In genomic region chr20:63794614-63795013, GRCh38 we compare ENCODE assay signal across 20 cellular contexts. TPM values are rescaled to one million over a fixed set of nuclear protein-coding genes. Genes with fewer than 3 reads are reported as not detected.
DNase-seq lines count a peak whose midpoint lies in the region; ATAC-seq, FAIRE-seq and TF ChIP-seq lines count a peak whose summit lies in the region.
"Had no signal": no experiment of that assay in that cellular context is flagged by ENCODE, and none has a peak within 500 bp of the region (broad histone marks: within the 10 kb centered on the region; RNA-seq: fewer than 3 reads in every experiment).

No MANE protein-coding gene starts in this region.

- H3K4me2 ChIP-seq in MM.1S (ENCODE audit: low read depth, low read length) (peak overlapping the region; percentile 30; the same call in 1 of the 2 replicates), H1 (ENCODE audit: insufficient read depth in 1 of 2, low read depth in 2 of 2, low read length in 2 of 2) (no peak overlapping the region)
- H3K4me2 ChIP-seq: A549, SK-N-SH had no signal

- H3K79me2 ChIP-seq in MM.1S (ENCODE audit: low read length) (no peaks in the 10 kb centered on the region), H1 (ENCODE audit: control insufficient read depth in 1 of 2, insufficient read depth in 2 of 2, low read length in 2 of 2) (peaks cover 0 to 17% of the 10 kb centered on the region in 2 experiments; a peak in 1 of 4 replicates)

- no peak overlapping the region for H2AFZ ChIP-seq in MM.1S (ENCODE audit: low read length)
- no peak overlapping the region for H2AFZ ChIP-seq in H1 (ENCODE audit: low read length)

- H4K8ac ChIP-seq in H1 (ENCODE audit: extremely low read depth, insufficient read depth, low read length), result peak overlapping the region; percentile 74; the same call in 1 of the 2 replicates

- no peak for ATAC-seq in natural killer cell treated with Interleukin-12 subunit alpha and Interleukin-12 subunit beta and Interleukin-15 and Interleukin-18, amount 100 ng/mL, for 72 hours
- ATAC-seq in natural killer cell, result no peak
- no peak for ATAC-seq in GM18870 (IDR thresholded peaks at IDR 0.05; ENCODE audit: unreplicated experiment)
- ATAC-seq: CD8-positive, alpha-beta T cell had no signal

- H3K9ac ChIP-seq in MM.1S (ENCODE audit: low read length), result no peak overlapping the region; the same call in 1 of the 2 replicates
- no peak overlapping the region for H3K9ac ChIP-seq in H1 (replicated peaks in 1 of 4; ENCODE audit: extremely low read depth in 1 of 4, low read depth in 3 of 4, low read length in 3 of 4)
- H3K9ac ChIP-seq: SK-N-SH had no signal

- no peak overlapping the region for H3K4me3 Mint-ChIP-seq in natural killer cell treated with Interleukin-12 subunit alpha and Interleukin-12 subunit beta and Interleukin-15 and Interleukin-18, amount 100 ng/mL, for 72 hours
- H3K4me3 Mint-ChIP-seq in natural killer cell (no peak overlapping the region), glutamatergic neuron (ENCODE audit: unreplicated experiment) (no peak overlapping the region)
- H3K4me3 Mint-ChIP-seq: CD8-positive, alpha-beta T cell had no signal

- H2BK120ac ChIP-seq in H1 (replicated peaks; ENCODE audit: low read depth, low read length), result no peak overlapping the region

- no peak overlapping the region for H4K91ac ChIP-seq in H1 (replicated peaks; ENCODE audit: insufficient read length, low read length)

- H3K36me3 Mint-ChIP-seq in natural killer cell treated with Interleukin-12 subunit alpha and Interleukin-12 subunit beta and Interleukin-15 and Interleukin-18, amount 100 ng/mL, for 72 hours, result no peaks in the 10 kb centered on the region
- H3K36me3 Mint-ChIP-seq in natural killer cell (no peaks in the 10 kb centered on the region), glutamatergic neuron (ENCODE audit: unreplicated experiment) (no peaks in the 10 kb centered on the region)
- H3K36me3 Mint-ChIP-seq: CD8-positive, alpha-beta T cell had no signal

- no peak overlapping the region for H3K4me3 ChIP-seq in MM.1S (ENCODE audit: low read length)
- H3K4me3 ChIP-seq in H1 (ENCODE audit: extremely low read depth in 1 of 4, insufficient read depth in 2 of 4, low read depth in 3 of 4, low read length in 4 of 4), result no peak overlapping the region
- H3K4me3 ChIP-seq: A549 had no signal

- H3K27me3 Mint-ChIP-seq in natural killer cell treated with Interleukin-12 subunit alpha and Interleukin-12 subunit beta and Interleukin-15 and Interleukin-18, amount 100 ng/mL, for 72 hours, result peaks cover 0 to 3% of the 10 kb centered on the region in 2 donors
- H3K27me3 Mint-ChIP-seq in natural killer cell (ENCODE audit: low read depth in 2 of 2) (no peaks in the 10 kb centered on the region), glutamatergic neuron (ENCODE audit: unreplicated experiment) (peaks cover 8% of the 10 kb centered on the region)

- H2BK12ac ChIP-seq in H1 (ENCODE audit: low read depth, low read length), result no peak overlapping the region

- H3K4me1 ChIP-seq in MM.1S (ENCODE audit: low read length) (peaks cover 20% of the 10 kb centered on the region), H1 (replicated peaks in 1 of 4; ENCODE audit: control insufficient read depth in 3 of 4, insufficient read depth in 4 of 4, low read length in 3 of 4) (no peaks in the 10 kb centered on the region; a peak in 1 of 7 replicates)
- H3K4me1 ChIP-seq: A549 had no signal

- H2AK5ac ChIP-seq in H1 (ENCODE audit: low read depth, low read length), result no peak overlapping the region

- no peak for TF ChIP-seq RAD21 in H1 (IDR thresholded peaks at IDR 0.05 in 1 of 2, conservative IDR thresholded peaks at IDR 0.05 in 1 of 2; ENCODE audit: low read depth in 2 of 2, low read length in 2 of 2)

- no peak for TF ChIP-seq POLR2A in H1 (IDR thresholded peaks at IDR 0.05; ENCODE audit: control extremely low read depth in 1 of 2, low read depth in 2 of 2, low read length in 2 of 2)

- H3K56ac ChIP-seq in H1 (replicated peaks; ENCODE audit: insufficient read length, low read depth, low read length), result no peak overlapping the region

- H2BK20ac ChIP-seq in H1 (ENCODE audit: low read length), result no peak overlapping the region

- no peaks in the 10 kb centered on the region for H3K9me3 Mint-ChIP-seq in natural killer cell treated with Interleukin-12 subunit alpha and Interleukin-12 subunit beta and Interleukin-15 and Interleukin-18, amount 100 ng/mL, for 72 hours
- H3K9me3 Mint-ChIP-seq in natural killer cell (no peaks in the 10 kb centered on the region), glutamatergic neuron (ENCODE audit: unreplicated experiment) (peaks cover 6% of the 10 kb centered on the region)
- H3K9me3 Mint-ChIP-seq: CD8-positive, alpha-beta T cell had no signal

- H4K5ac ChIP-seq in H1 (ENCODE audit: insufficient read length, low read depth, low read length), result no peak overlapping the region

- H3K14ac ChIP-seq in H1 (ENCODE audit: insufficient read length), result no peak overlapping the region

- no peak overlapping the region for H3K23ac ChIP-seq in H1 (ENCODE audit: insufficient read length)

- H2BK15ac ChIP-seq in H1 (ENCODE audit: low read length), result peak overlapping the region; percentile 72; the same call in 1 of the 2 replicates

- peak; percentile 39 for DNase-seq in natural killer cell treated with Interleukin-12 subunit alpha and Interleukin-12 subunit beta and Interleukin-15 and Interleukin-18, amount 100 ng/mL, for 72 hours (ENCODE audit: low spot score)
- no peak for DNase-seq in natural killer cell
- peak; percentile 79 for DNase-seq in MM.1S
- no peak for DNase-seq in H1 (ENCODE audit: low read depth in 1 of 2, low spot score in 2 of 2)
- no peak for DNase-seq in NCI-H748 (lab: John Stamatoyannopoulos, UW; ENCODE audit: unreplicated experiment)
- DNase-seq in glutamatergic neuron, result no peak
- no peak for DNase-seq in LoVo (ENCODE audit: low spot score)
- DNase-seq: CD8-positive, alpha-beta T cell; DMS79; HCEC 1CT; NCI-H1417; NCI-H2029; NCI-H446; NCI-H69; OCI-M1; SHP77 treated with DMSO at 0.1 percent for 48 hours; SK-N-SH; T-helper 1 cell had no signal

- H3K36me3 ChIP-seq in MM.1S (replicated peaks; ENCODE audit: insufficient read depth, low read length), result no peaks in the 10 kb centered on the region
- peaks cover 2 to 9% (median 5%) of the 10 kb centered on the region in 4 experiments; a peak in 4 of 8 replicates for H3K36me3 ChIP-seq in H1 (ENCODE audit: control insufficient read depth in 2 of 4, insufficient read depth in 4 of 4, low read length in 3 of 4)

- peak overlapping the region; percentile 84 for H3K27ac ChIP-seq in MM.1S (ENCODE audit: low read length)
- H3K27ac ChIP-seq in H1 (ENCODE audit: low read depth, low read length), result no peak overlapping the region
- H3K27ac ChIP-seq: A549 had no signal

- H3K9me3 ChIP-seq in MM.1S (replicated peaks; ENCODE audit: insufficient read depth, low read length), result no peaks in the 10 kb centered on the region
- no peaks in the 10 kb centered on the region for H3K9me3 ChIP-seq in H1 (ENCODE audit: insufficient read depth in 2 of 2, low read depth in 1 of 2, low read length in 1 of 2)
- H3K9me3 ChIP-seq: A549, SK-N-SH had no signal

- peaks cover 56% of the 10 kb centered on the region for H3K27me3 ChIP-seq in MM.1S (replicated peaks; ENCODE audit: insufficient read depth, low read length)
- no peaks in the 10 kb centered on the region for H3K27me3 ChIP-seq in H1 (replicated peaks in 1 of 4; ENCODE audit: control insufficient read depth in 3 of 4, extremely low read depth in 1 of 4, insufficient read depth in 3 of 4, low read length in 3 of 4)

- H4K20me1 ChIP-seq in MM.1S (ENCODE audit: insufficient read depth, low read length), result no peaks in the 10 kb centered on the region
- peaks cover 2 to 13% of the 10 kb centered on the region in 2 experiments for H4K20me1 ChIP-seq in H1 (replicated peaks in 1 of 2; ENCODE audit: control insufficient read depth in 1 of 2, insufficient read depth in 2 of 2, low read length in 2 of 2)

- H2BK5ac ChIP-seq in H1 (ENCODE audit: low read depth, low read length), result no peak overlapping the region

- no peak overlapping the region for H3K18ac ChIP-seq in H1 (ENCODE audit: extremely low read depth, low read length)

- no peak for TF ChIP-seq CTCF in natural killer cell (IDR thresholded peaks at IDR 0.05)
- no peak for TF ChIP-seq CTCF in MM.1S (IDR thresholded peaks at IDR 0.05; ENCODE audit: low read length)
- no peak for TF ChIP-seq CTCF in H1 (IDR thresholded peaks at IDR 0.05; ENCODE audit: control extremely low read depth in 1 of 3, insufficient read depth in 1 of 3, low read depth in 1 of 3, low read length in 3 of 3)
- TF ChIP-seq CTCF in glutamatergic neuron (IDR thresholded peaks at IDR 0.05; ENCODE audit: partially characterized antibody, unreplicated experiment), result no peak

- no peak overlapping the region for H3K4ac ChIP-seq in H1 (replicated peaks; ENCODE audit: insufficient read length, low read depth, low read length)

- H3K79me1 ChIP-seq in H1 (ENCODE audit: low read depth, low read length), result peaks cover 7% of the 10 kb centered on the region

- CTCF ChIA-PET in H1 (lab: Charles Lee; ENCODE audit: partially characterized antibody), result interaction anchor here (0.7 to 15.2 kb wide), 12 partner anchors 9 to 276 kb away, joined by 3 to 191 read pairs (median 4); partner anchors contain the start of genes ARFRP1 and ZGPAT

- no peak for TF ChIP-seq EP300 in H1 (IDR thresholded peaks at IDR 0.05; ENCODE audit: borderline replicate concordance in 1 of 2, low read depth in 2 of 2, low read length in 2 of 2)

- H3K27ac Mint-ChIP-seq in natural killer cell treated with Interleukin-12 subunit alpha and Interleukin-12 subunit beta and Interleukin-15 and Interleukin-18, amount 100 ng/mL, for 72 hours, result no peak overlapping the region
- H3K27ac Mint-ChIP-seq in natural killer cell (no peak overlapping the region), glutamatergic neuron (ENCODE audit: unreplicated experiment) (no peak overlapping the region)
- H3K27ac Mint-ChIP-seq: CD8-positive, alpha-beta T cell had no signal

- 97% methylated on average over 14 of the region's 14 CpGs; no CpG with 5 or more reads in 1 of the 2 experiments for WGBS in H1 (ENCODE audit: extremely low coverage in 1 of 2, insufficient coverage in 1 of 2, insufficient read length in 1 of 2, insufficient replicate concordance in 2 of 2, low coverage in 1 of 2, low lambda C conversion rate in 2 of 2, missing lambda C conversion rate in 1 of 2), 2 experiments

- no peaks in the 10 kb centered on the region for H3K9me2 ChIP-seq in MM.1S (replicated peaks; ENCODE audit: insufficient read depth, low read length)
- H3K9me2 ChIP-seq: SK-N-SH had no signal

- intact Hi-C loops in natural killer cell (cut with micrococcal nuclease), result no loop called here

- POLR2A ChIA-PET in H1 (lab: Charles Lee; ENCODE audit: partially characterized antibody), result interaction anchor here (0.6 to 1.1 kb wide), 4 partner anchors 9 to 458 kb away, joined by 3 read pairs; no protein-coding TSS in a partner anchor

- peaks cover 0 to 3% of the 10 kb centered on the region in 2 donors for H3K4me1 Mint-ChIP-seq in natural killer cell treated with Interleukin-12 subunit alpha and Interleukin-12 subunit beta and Interleukin-15 and Interleukin-18, amount 100 ng/mL, for 72 hours (ENCODE audit: low read depth in 2 of 2)
- H3K4me1 Mint-ChIP-seq in natural killer cell (no peaks in the 10 kb centered on the region), glutamatergic neuron (ENCODE audit: low read depth, unreplicated experiment) (peaks cover 20% of the 10 kb centered on the region)

- no peak for FAIRE-seq in H1 (lab: Jason Lieb, UNC)
- FAIRE-seq: A549 had no signal

- peaks cover 9% of the 10 kb centered on the region; the same call in 1 of the 2 replicates for H3F3A ChIP-seq in MM.1S (ENCODE audit: insufficient read depth, low read length)

- no peaks in the 10 kb centered on the region for H3K23me2 ChIP-seq in H1 (ENCODE audit: low read depth, low read length)

RNA-seq across cellular contexts. Expression of gene ZBTB46, which starts 36.5 kb away (rescaled TPM):
- 1 to 10 TPM in 1 of 2 donors, under 1 TPM in 1; 0.25 to 1.2 TPM for total RNA-seq in natural killer cell treated with Interleukin-12 subunit alpha and Interleukin-12 subunit beta and Interleukin-15 and Interleukin-18, amount 100 ng/mL, for 72 hours
- 1 to 10 TPM; 1.1 TPM for total RNA-seq in natural killer cell
- 21.1 and 22.4 TPM in 2 replicates for total RNA-seq in H1 (2021; fragmentation: NEBNext Ultra II Directional; extraction: Animal tissue kit (Norgen Biotek cat#: 25700))
- polyA plus RNA-seq in H1 (2011; rRNA removed), result 6.4 and 10.7 TPM in 2 replicates
- 8.6 TPM for polyA plus RNA-seq in H1 (2011; cell fraction: cytosol; rRNA removed)
- 14.3 TPM for polyA plus RNA-seq in H1 (2011; cell fraction: nucleus; rRNA removed)
- 8.5 to 11.4 TPM (median 10.9 TPM) in 4 replicates for polyA plus RNA-seq in H1 (2012, experiment 1 of 2)
- 11.3 TPM for polyA plus RNA-seq in H1 (2012, experiment 2 of 2)
- polyA plus RNA-seq in H1 (2013, experiment 1 of 2), result 7.1 TPM
- polyA plus RNA-seq in H1 (2013, experiment 2 of 2), result 7.8 TPM
- polyA minus RNA-seq in H1 (2011; rRNA and poly(A)+ RNA removed), result 32.8 and 34.9 TPM in 2 replicates
- 22.2 TPM for polyA minus RNA-seq in H1 (2011; cell fraction: cytosol; rRNA and poly(A)+ RNA removed)
- 18.9 TPM for polyA minus RNA-seq in H1 (2011; cell fraction: nucleus; rRNA and poly(A)+ RNA removed)
- total RNA-seq in glutamatergic neuron (ENCODE audit: unreplicated experiment), result 94.4 TPM
- total RNA-seq: CD8-positive, alpha-beta T cell had no signal

RNA-seq across cellular contexts. Expression of gene SLC2A4RG, which starts 55.0 kb away (rescaled TPM):
- 10 to 100 TPM; 21.0 to 31.1 TPM for total RNA-seq in natural killer cell treated with Interleukin-12 subunit alpha and Interleukin-12 subunit beta and Interleukin-15 and Interleukin-18, amount 100 ng/mL, for 72 hours
- 100 to 1,000 TPM in 1 of 3 donors, 10 to 100 TPM in 2; 90.4 to 100 (median 95.5) TPM for total RNA-seq in natural killer cell
- 25.0 and 29.1 TPM in 2 replicates for total RNA-seq in H1 (2021; fragmentation: NEBNext Ultra II Directional; extraction: Animal tissue kit (Norgen Biotek cat#: 25700))
- polyA plus RNA-seq in H1 (2011; rRNA removed), result 15.9 and 32.9 TPM in 2 replicates
- 25.5 TPM for polyA plus RNA-seq in H1 (2011; cell fraction: cytosol; rRNA removed)
- 164 TPM for polyA plus RNA-seq in H1 (2011; cell fraction: nucleus; rRNA removed)
- 12.2 to 32.2 TPM (median 25.5 TPM) in 4 replicates for polyA plus RNA-seq in H1 (2012, experiment 1 of 2)
- 12.8 TPM for polyA plus RNA-seq in H1 (2012, experiment 2 of 2)
- polyA plus RNA-seq in H1 (2013, experiment 1 of 2), result 33.5 TPM
- 30.8 TPM for polyA plus RNA-seq in H1 (2013, experiment 2 of 2)
- 2.3 and 2.8 TPM in 2 replicates for polyA minus RNA-seq in H1 (2011; rRNA and poly(A)+ RNA removed)
- 14.1 TPM for polyA minus RNA-seq in H1 (2011; cell fraction: cytosol; rRNA and poly(A)+ RNA removed)
- polyA minus RNA-seq in H1 (2011; cell fraction: nucleus; rRNA and poly(A)+ RNA removed), result 22.7 TPM
- 47.9 TPM for total RNA-seq in glutamatergic neuron (ENCODE audit: unreplicated experiment)

RNA-seq across cellular contexts. Expression of gene LIME1, which starts 58.1 kb away (rescaled TPM):
- total RNA-seq in natural killer cell treated with Interleukin-12 subunit alpha and Interleukin-12 subunit beta and Interleukin-15 and Interleukin-18, amount 100 ng/mL, for 72 hours, result 10 to 100 TPM in 1 of 2 donors, 1 to 10 TPM in 1; 9.3 to 15.7 TPM
- total RNA-seq in natural killer cell (10 to 100 TPM; 86.5 to 94.4 (median 91.7) TPM), glutamatergic neuron (ENCODE audit: unreplicated experiment) (16.6 TPM)
- 3.3 and 4.5 TPM in 2 replicates for total RNA-seq in H1 (2021; fragmentation: NEBNext Ultra II Directional; extraction: Animal tissue kit (Norgen Biotek cat#: 25700))
- 5.9 and 9.5 TPM in 2 replicates for polyA plus RNA-seq in H1 (2011; rRNA removed)
- polyA plus RNA-seq in H1 (2011; cell fraction: cytosol; rRNA removed), result 4.9 TPM
- 19.4 TPM for polyA plus RNA-seq in H1 (2011; cell fraction: nucleus; rRNA removed)
- polyA plus RNA-seq in H1 (2012, experiment 1 of 2), result 2.2 to 3.8 TPM (median 2.7 TPM) in 4 replicates
- polyA plus RNA-seq in H1 (2012, experiment 2 of 2), result 3.0 TPM
- 1.8 TPM for polyA plus RNA-seq in H1 (2013, experiment 1 of 2)
- polyA plus RNA-seq in H1 (2013, experiment 2 of 2), result 1.7 TPM
- 0.28 and 0.37 TPM in 2 replicates for polyA minus RNA-seq in H1 (2011; rRNA and poly(A)+ RNA removed)
- 4.0 TPM for polyA minus RNA-seq in H1 (2011; cell fraction: cytosol; rRNA and poly(A)+ RNA removed)
- 5.9 TPM for polyA minus RNA-seq in H1 (2011; cell fraction: nucleus; rRNA and poly(A)+ RNA removed)

Comparison
In these comparisons a context has a peak if more than half of its experiments do, and no peak if none do; other contexts are left out.
1. DNase-seq: peak in natural killer cell treated with Interleukin-12 subunit alpha and Interleukin-12 subunit beta and Interleukin-15 and Interleukin-18, amount 100 ng/mL, for 72 hours (single experiment) and MM.1S (single experiment); none in natural killer cell (single experiment), H1 (0 of 2), NCI-H748 (single experiment), glutamatergic neuron (single experiment) and LoVo (single experiment).